12 cellular contexts compared by ENCODE assay signal in genomic region chr11:65921033-65921555, GRCh38. TPM values are rescaled to one million over a fixed set of nuclear protein-coding genes. Genes with fewer than 3 reads are reported as not detected.
DNase-seq lines count a peak whose midpoint lies in the region; ATAC-seq and TF ChIP-seq lines count a peak whose summit lies in the region.
"Had no signal": no experiment of that assay in that cellular context is flagged by ENCODE, and none has a peak within 500 bp of the region (broad histone marks: within the 10 kb centered on the region; RNA-seq: fewer than 3 reads in every experiment).

No MANE protein-coding gene starts in this region.

- intact Hi-C loops in activated B cell treated with CpG ODN at 0.5 μM for 24 hours (cut with micrococcal nuclease): no loop called here

- peak overlapping the region; percentile 83 for H3K4me3 ChIP-seq in fibroblast of the aortic adventitia (ENCODE audit: low read depth, low read length)
- H3K4me3 ChIP-seq: body of pancreas had no signal

- no peak for ATAC-seq in activated T-cell treated with anti-CD3 and anti-CD28 coated beads, Interleukin-2, amount 50 U/mL, for 4 hours
- no peak for ATAC-seq in activated B cell treated with CpG ODN at 0.5 μM for 24 hours (ENCODE audit: low read depth)
- ATAC-seq in stimulated activated effector memory CD8-positive, alpha-beta T cell treated with anti-CD3 and anti-CD28 coated beads, Interleukin-12 subunit alpha, Interleukin-12 subunit beta, amount 100 ng/mL, for 72 hours: no peak
- ATAC-seq: body of pancreas had no signal

- H3K36me3 Mint-ChIP-seq in activated T-cell treated with anti-CD3 and anti-CD28 coated beads, Interleukin-2, amount 50 U/mL, for 4 hours (ENCODE audit: insufficient read depth): peaks cover 8% of the 10 kb centered on the region
- peaks cover 30% of the 10 kb centered on the region for H3K36me3 Mint-ChIP-seq in activated B cell treated with CpG ODN at 0.5 μM for 24 hours (ENCODE audit: low read depth)
- peaks cover 59% of the 10 kb centered on the region for H3K36me3 Mint-ChIP-seq in stimulated activated effector memory CD8-positive, alpha-beta T cell treated with anti-CD3 and anti-CD28 coated beads, Interleukin-12 subunit alpha, Interleukin-12 subunit beta, amount 100 ng/mL, for 72 hours

- TF ChIP-seq CTCF in activated B cell treated with CpG ODN at 0.5 μM for 24 hours (IDR thresholded peaks at IDR 0.05): no peak
- TF ChIP-seq CTCF in fibroblast of the aortic adventitia (IDR thresholded peaks at IDR 0.05; ENCODE audit: insufficient read depth, low read length): no peak

- no peak for DNase-seq in activated T-cell treated with anti-CD3 and anti-CD28 coated beads, Interleukin-2, amount 50 U/mL, for 4 hours
- no peak for DNase-seq in activated T-cell treated with anti-CD3 and anti-CD28 coated beads, Interleukin-2, amount 50 U/mL, for 48 hours
- DNase-seq in activated B cell treated with CpG ODN at 0.5 μM for 24 hours: no peak
- DNase-seq in fibroblast of the aortic adventitia (ENCODE audit: low read depth): no peak
- no peak for DNase-seq in stimulated activated effector memory CD8-positive, alpha-beta T cell treated with anti-CD3 and anti-CD28 coated beads, Interleukin-12 subunit alpha, Interleukin-12 subunit beta, amount 100 ng/mL, for 72 hours (ENCODE audit: low spot score in 2 of 2)
- DNase-seq in iPS-NIHi11 (ENCODE audit: low spot score): no peak
- DNase-seq in NCI-H2029 treated with DMSO at 0.1 percent for 48 hours (lab: John Stamatoyannopoulos, UW): no peak
- DNase-seq in amygdala (lab: John Stamatoyannopoulos, UW): no peak
- DNase-seq: body of pancreas, head of caudate nucleus, WERI-Rb-1 had no signal

- CTCF ChIA-PET in activated B cell treated with CpG ODN at 0.5 μM for 24 hours (lab: Charles Lee): no interaction called here

- POLR2A ChIA-PET in activated B cell treated with CpG ODN at 0.5 μM for 24 hours (lab: Charles Lee): interaction anchor here (4.8 kb wide), 1 partner anchor 32 kb away, joined by 55 read pairs; the partner anchor contains the start of genes CCDC85B and FIBP

- H3K4me3 Mint-ChIP-seq in activated T-cell treated with anti-CD3 and anti-CD28 coated beads, Interleukin-2, amount 50 U/mL, for 4 hours: peak overlapping the region; percentile 92
- peak overlapping the region; percentile 93 for H3K4me3 Mint-ChIP-seq in activated B cell treated with CpG ODN at 0.5 μM for 24 hours
- H3K4me3 Mint-ChIP-seq in stimulated activated effector memory CD8-positive, alpha-beta T cell treated with anti-CD3 and anti-CD28 coated beads, Interleukin-12 subunit alpha, Interleukin-12 subunit beta, amount 100 ng/mL, for 72 hours: peak overlapping the region; percentile 89

- H3K4me1 Mint-ChIP-seq in activated T-cell treated with anti-CD3 and anti-CD28 coated beads, Interleukin-2, amount 50 U/mL, for 4 hours (ENCODE audit: low read depth): peaks cover 35% of the 10 kb centered on the region
- peaks cover 38% of the 10 kb centered on the region for H3K4me1 Mint-ChIP-seq in activated B cell treated with CpG ODN at 0.5 μM for 24 hours
- peaks cover 31% of the 10 kb centered on the region for H3K4me1 Mint-ChIP-seq in stimulated activated effector memory CD8-positive, alpha-beta T cell treated with anti-CD3 and anti-CD28 coated beads, Interleukin-12 subunit alpha, Interleukin-12 subunit beta, amount 100 ng/mL, for 72 hours

- no peaks in the 10 kb centered on the region for H3K27me3 Mint-ChIP-seq in activated T-cell treated with anti-CD3 and anti-CD28 coated beads, Interleukin-2, amount 50 U/mL, for 4 hours (ENCODE audit: low read depth)
- H3K27me3 Mint-ChIP-seq in activated B cell treated with CpG ODN at 0.5 μM for 24 hours: no peaks in the 10 kb centered on the region

- H3K27ac Mint-ChIP-seq in activated B cell treated with CpG ODN at 0.5 μM for 24 hours: no peak overlapping the region
- H3K27ac Mint-ChIP-seq in stimulated activated effector memory CD8-positive, alpha-beta T cell treated with anti-CD3 and anti-CD28 coated beads, Interleukin-12 subunit alpha, Interleukin-12 subunit beta, amount 100 ng/mL, for 72 hours: no peak overlapping the region

- no peaks in the 10 kb centered on the region for H3K9me3 Mint-ChIP-seq in activated T-cell treated with anti-CD3 and anti-CD28 coated beads, Interleukin-2, amount 50 U/mL, for 4 hours
- H3K9me3 Mint-ChIP-seq in activated B cell treated with CpG ODN at 0.5 μM for 24 hours: no peaks in the 10 kb centered on the region
- no peaks in the 10 kb centered on the region for H3K9me3 Mint-ChIP-seq in stimulated activated effector memory CD8-positive, alpha-beta T cell treated with anti-CD3 and anti-CD28 coated beads, Interleukin-12 subunit alpha, Interleukin-12 subunit beta, amount 100 ng/mL, for 72 hours

RNA-seq across cellular contexts. Expression of gene DRAP1, which starts 1.9 kb away (rescaled TPM):
- 100 to 1,000 TPM in 2 of 3 donors, 10 to 100 TPM in 1; 96.1 to 118 (median 106) TPM for total RNA-seq in activated T-cell treated with anti-CD3 and anti-CD28 coated beads, Interleukin-2, amount 50 U/mL, for 4 hours
- total RNA-seq in activated B cell treated with CpG ODN at 0.5 μM for 24 hours (64.7 and 75.8 TPM in 2 replicates), fibroblast of the aortic adventitia (ENCODE audit: low replicate concordance) (155 and 317 TPM in 2 replicates)

RNA-seq across cellular contexts. Expression of gene C11orf68, which starts 2.2 kb away (rescaled TPM):
- total RNA-seq in activated T-cell treated with anti-CD3 and anti-CD28 coated beads, Interleukin-2, amount 50 U/mL, for 4 hours: 10 to 100 TPM; 13.9 to 15.4 (median 14.0) TPM
- total RNA-seq in activated B cell treated with CpG ODN at 0.5 μM for 24 hours: 28.9 and 31.7 TPM in 2 replicates
- 9.6 and 44.8 TPM in 2 replicates for total RNA-seq in fibroblast of the aortic adventitia (ENCODE audit: low replicate concordance)

RNA-seq across cellular contexts. Expression of gene FOSL1, which starts 20.9 kb away (rescaled TPM):
- total RNA-seq in activated T-cell treated with anti-CD3 and anti-CD28 coated beads, Interleukin-2, amount 50 U/mL, for 4 hours: 10 to 100 TPM; 75.6 to 77.2 (median 76.9) TPM
- total RNA-seq in activated B cell treated with CpG ODN at 0.5 μM for 24 hours (1.0 and 1.4 TPM in 2 replicates), fibroblast of the aortic adventitia (ENCODE audit: low replicate concordance) (11.4 and 73.9 TPM in 2 replicates)

RNA-seq across cellular contexts. Expression of gene TSGA10IP, which starts 24.2 kb away (rescaled TPM):
- total RNA-seq in activated T-cell treated with anti-CD3 and anti-CD28 coated beads, Interleukin-2, amount 50 U/mL, for 4 hours: not detected
- total RNA-seq in activated B cell treated with CpG ODN at 0.5 μM for 24 hours: not detected in 2 replicates
- not detected in 2 replicates for total RNA-seq in fibroblast of the aortic adventitia (ENCODE audit: low replicate concordance)
- total RNA-seq: body of pancreas, mucosa of gallbladder had no signal

RNA-seq across cellular contexts. Expression of gene CCDC85B, which starts 30.6 kb away (rescaled TPM):
- total RNA-seq in activated T-cell treated with anti-CD3 and anti-CD28 coated beads, Interleukin-2, amount 50 U/mL, for 4 hours: 100 to 1,000 TPM in 1 of 3 donors, 10 to 100 TPM in 2; 77.8 to 116 (median 95.6) TPM
- total RNA-seq in activated B cell treated with CpG ODN at 0.5 μM for 24 hours (21.6 and 23.4 TPM in 2 replicates), fibroblast of the aortic adventitia (ENCODE audit: low replicate concordance) (75.0 and 288 TPM in 2 replicates)
